ENCODE assay signal across 15 cellular contexts in the genomic region with DNA sequence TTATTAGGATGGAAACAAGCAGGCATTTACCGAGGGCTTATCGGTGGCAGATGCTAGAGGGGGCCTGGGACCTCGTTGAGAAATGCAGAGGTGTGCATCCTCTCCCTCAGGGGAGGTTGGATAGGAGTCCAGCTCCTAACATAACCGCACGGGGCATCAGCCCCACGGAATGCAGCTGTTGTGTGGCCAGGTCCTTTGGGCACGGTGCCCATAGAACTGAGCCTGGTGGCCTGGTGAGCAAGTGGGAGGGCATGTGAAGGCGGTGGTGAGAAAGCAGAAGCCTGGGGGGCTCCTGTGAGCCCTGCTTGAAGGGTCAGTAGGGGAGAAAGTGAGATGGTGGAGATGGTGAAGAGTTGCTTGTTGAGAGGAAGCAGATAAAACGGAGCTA.
"Had no signal": no experiment of that assay in that cellular context is flagged by ENCODE, and none has a peak within 500 bp of the region (broad histone marks: within the 10 kb centered on the region; RNA-seq: fewer than 3 reads in every experiment).

No MANE protein-coding gene starts in this region.

- H3K4me1 ChIP-seq: gastroesophageal sphincter, left ventricle myocardium inferior, transverse colon had no signal

- H3K27me3 ChIP-seq: brain microvascular endothelial cell, transverse colon had no signal

- DNase-seq: activated CD4-positive, alpha-beta T cell treated with anti-CD3 and anti-CD28 coated beads for 48 hours; amygdala; brain microvascular endothelial cell; effector memory CD8-positive, alpha-beta T cell; left ventricle myocardium inferior; posterior cingulate gyrus; right cardiac atrium; stimulated activated naive B cell treated with anti-CD40 and anti-IgM and Interleukin-4, amounts not matched to agents 10 μg/mL and 1 μg/mL and 100 μg/mL, for 72 hours; T-cell; transverse colon; WERI-Rb-1 had no signal

- H3K27ac Mint-ChIP-seq: stimulated activated naive B cell treated with anti-CD40 and anti-IgM and Interleukin-4, amounts not matched to agents 10 μg/mL and 1 μg/mL and 100 μg/mL, for 72 hours; T-cell had no signal

- H3K9me3 Mint-ChIP-seq: activated naive CD4-positive, alpha-beta T cell treated with anti-CD3 and anti-CD28 coated beads, Interleukin-2, amount 50 U/mL, for 72 hours; effector memory CD8-positive, alpha-beta T cell had no signal

- H3K4me3 ChIP-seq: gastroesophageal sphincter, left ventricle myocardium inferior, smooth muscle cell, transverse colon had no signal

- H3K27ac ChIP-seq: brain microvascular endothelial cell, gastroesophageal sphincter, left ventricle myocardium inferior, transverse colon, WERI-Rb-1 had no signal

- H3K27me3 Mint-ChIP-seq: effector memory CD8-positive, alpha-beta T cell; stimulated activated naive B cell treated with anti-CD40 and anti-IgM and Interleukin-4, amounts not matched to agents 10 μg/mL and 1 μg/mL and 100 μg/mL, for 72 hours had no signal

- H3K4me3 Mint-ChIP-seq: neural crest cell; stimulated activated naive B cell treated with anti-CD40 and anti-IgM and Interleukin-4, amounts not matched to agents 10 μg/mL and 1 μg/mL and 100 μg/mL, for 72 hours; T-cell had no signal

- H3K4me2 ChIP-seq: smooth muscle cell had no signal

- H3K36me3 Mint-ChIP-seq: activated naive CD4-positive, alpha-beta T cell treated with anti-CD3 and anti-CD28 coated beads, Interleukin-2, amount 50 U/mL, for 72 hours; stimulated activated naive B cell treated with anti-CD40 and anti-IgM and Interleukin-4, amounts not matched to agents 10 μg/mL and 1 μg/mL and 100 μg/mL, for 72 hours had no signal

- ATAC-seq: effector memory CD8-positive, alpha-beta T cell; gastroesophageal sphincter; stimulated activated naive B cell treated with anti-CD40 and anti-IgM and Interleukin-4, amounts not matched to agents 10 μg/mL and 1 μg/mL and 100 μg/mL, for 72 hours; T-cell had no signal

- H3K36me3 ChIP-seq: brain microvascular endothelial cell, gastroesophageal sphincter, left ventricle myocardium inferior, transverse colon, WERI-Rb-1 had no signal

- H3K9me3 ChIP-seq: gastroesophageal sphincter, transverse colon had no signal
